ENCODE assay signal across 1 cellular context in genomic region chr10:31320598-31321211, GRCh38.
TF ChIP-seq lines count a peak whose summit lies in the region.

No MANE protein-coding gene starts in this region.

TF ChIP-seq in K562, 482 proteins besides CTCF, POLR2A, EP300 and RAD21 (continued from another document):
- TF ChIP-seq, protein P1, sequence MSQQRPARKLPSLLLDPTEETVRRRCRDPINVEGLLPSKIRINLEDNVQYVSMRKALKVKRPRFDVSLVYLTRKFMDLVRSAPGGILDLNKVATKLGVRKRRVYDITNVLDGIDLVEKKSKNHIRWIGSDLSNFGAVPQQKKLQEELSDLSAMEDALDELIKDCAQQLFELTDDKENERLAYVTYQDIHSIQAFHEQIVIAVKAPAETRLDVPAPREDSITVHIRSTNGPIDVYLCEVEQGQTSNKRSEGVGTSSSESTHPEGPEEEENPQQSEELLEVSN (IDR thresholded peaks at IDR 0.05; ENCODE audit: borderline replicate concordance in 1 of 2, extremely low read depth in 1 of 2, insufficient read depth in 1 of 2, insufficient read length in 1 of 2, low read depth in 1 of 2, low read length in 1 of 2, poor library complexity in 1 of 2, severe bottlenecking in 1 of 2) = peak in 1 of 2 experiments; percentile 42
- TF ChIP-seq ZFP36 (IDR thresholded peaks at IDR 0.05; ENCODE audit: low read depth, low read length, partially characterized antibody) (peak; percentile 31), KDM5B (IDR thresholded peaks at IDR 0.05; ENCODE audit: insufficient replicate concordance, low read depth, low read length) (peak; percentile 23), YY1 (IDR thresholded peaks at IDR 0.05; ENCODE audit: borderline replicate concordance in 1 of 3, control insufficient read depth in 1 of 3, extremely low read depth in 1 of 3, insufficient read depth in 3 of 3, insufficient read length in 1 of 3, insufficient replicate concordance in 2 of 3, low read depth in 1 of 3, low read length in 2 of 3) (peak in 1 of 3 experiments; percentile 12), SLC30A9 (CRISPR knock-in tag; IDR thresholded peaks at IDR 0.05) (no peak), ZNF12 (CRISPR knock-in tag; IDR thresholded peaks at IDR 0.05) (no peak)
